Comparison of ENCODE assay signal across 8 cellular contexts in genomic region chr18:37299471-37300304, GRCh38.
A peak's percentile ranks its signal among the peaks of the same experiment; 100 is the strongest.
DNase-seq lines count a peak whose midpoint lies in the region; ATAC-seq and TF ChIP-seq lines count a peak whose summit lies in the region.

No MANE protein-coding gene starts in this region.

- TF ChIP-seq CTCF in breast epithelium (IDR thresholded peaks at IDR 0.05) (no peak), tibial artery (IDR thresholded peaks at IDR 0.05) (no peak)

- H3K4me3 ChIP-seq in breast epithelium (peak overlapping the region in 1 of 3 donors; percentile 32), tibial artery (no peak overlapping the region)

- peak; percentile 91 for ATAC-seq in GM18499 (IDR thresholded peaks at IDR 0.05; ENCODE audit: insufficient read depth, unreplicated experiment)
- peak; percentile 61 for ATAC-seq in HG03354 (IDR thresholded peaks at IDR 0.05; ENCODE audit: poor library complexity, severe bottlenecking, unreplicated experiment)

- H3K27ac ChIP-seq in breast epithelium (peak overlapping the region; percentile 74 to 86), tibial artery (peak overlapping the region; percentile 15 to 49)

- H3K36me3 ChIP-seq in breast epithelium (no peaks in the 10 kb centered on the region), tibial artery (no peaks in the 10 kb centered on the region)

- peak; percentile 93 for DNase-seq in NCI-H345 treated with DMSO at 0.1 percent for 48 hours (lab: John Stamatoyannopoulos, UW; ENCODE audit: unreplicated experiment)
- peak; percentile 76 to 85 for DNase-seq in breast epithelium (ENCODE audit: low spot score in 2 of 2)
- peak; percentile 99 for DNase-seq in kidney tubule cell (ENCODE audit: low spot score)
- peak; percentile 90 to 91 for DNase-seq in tibial artery
- DNase-seq in activated effector memory CD4-positive, alpha-beta T cell treated with anti-CD3 and anti-CD28 coated beads, Interleukin-2, amount 50 U/mL, for 16 hours: no peak
- no peak for DNase-seq in T-helper 9 cell

- no peaks in the 10 kb centered on the region for H3K27me3 ChIP-seq in breast epithelium
- H3K27me3 ChIP-seq in tibial artery: no peaks in the 10 kb centered on the region

- no peak for TF ChIP-seq POLR2A in breast epithelium (IDR thresholded peaks at IDR 0.05)

- H3K9me3 ChIP-seq in breast epithelium (no peaks in the 10 kb centered on the region), tibial artery (no peaks in the 10 kb centered on the region)

- H3K4me1 ChIP-seq in breast epithelium (peaks cover 5 to 6% of the 10 kb centered on the region in 2 donors), tibial artery (peaks cover 0 to 16% (median 13%) of the 10 kb centered on the region in 4 donors)

- intact Hi-C loops in breast epithelium (cut with DNase I; ENCODE audit: low total_unique reads) (no loop called here), tibial artery (cut with DNase I; ENCODE audit: low total_unique reads) (no loop called here)

Comparison
In these comparisons a context has a peak if more than half of its experiments do, and no peak if none do; other contexts are left out.
1. DNase-seq: peak in NCI-H345 treated with DMSO at 0.1 percent for 48 hours (single experiment), breast epithelium (2 of 2), kidney tubule cell (single experiment) and tibial artery (2 of 2); none in activated effector memory CD4-positive, alpha-beta T cell treated with anti-CD3 and anti-CD28 coated beads, Interleukin-2, amount 50 U/mL, for 16 hours (single experiment) and T-helper 9 cell (single experiment).